Comparison of ENCODE assay signal across 1 cellular context in genomic region chr15:62269504-62269903, GRCh38.
TF ChIP-seq lines count a peak whose summit lies in the region.

No MANE protein-coding gene starts in this region.

TF ChIP-seq in SK-N-SH treated with all-trans-retinoic acid at 6 μM for 48 hours, 23 proteins besides CTCF, POLR2A, EP300 and RAD21 (continued from another document):
- TF ChIP-seq POU6F1 (CRISPR knock-in tag; IDR thresholded peaks at IDR 0.05; ENCODE audit: borderline replicate concordance, low read depth) (no peak), TSHZ2 (CRISPR knock-in tag; IDR thresholded peaks at IDR 0.05) (no peak), ZNF8 (CRISPR knock-in tag; IDR thresholded peaks at IDR 0.05) (no peak), ZNF565 (CRISPR knock-in tag; conservative IDR thresholded peaks at IDR 0.05; ENCODE audit: low read depth) (no peak)
